8 cellular contexts compared by ENCODE assay signal in the genomic region with DNA sequence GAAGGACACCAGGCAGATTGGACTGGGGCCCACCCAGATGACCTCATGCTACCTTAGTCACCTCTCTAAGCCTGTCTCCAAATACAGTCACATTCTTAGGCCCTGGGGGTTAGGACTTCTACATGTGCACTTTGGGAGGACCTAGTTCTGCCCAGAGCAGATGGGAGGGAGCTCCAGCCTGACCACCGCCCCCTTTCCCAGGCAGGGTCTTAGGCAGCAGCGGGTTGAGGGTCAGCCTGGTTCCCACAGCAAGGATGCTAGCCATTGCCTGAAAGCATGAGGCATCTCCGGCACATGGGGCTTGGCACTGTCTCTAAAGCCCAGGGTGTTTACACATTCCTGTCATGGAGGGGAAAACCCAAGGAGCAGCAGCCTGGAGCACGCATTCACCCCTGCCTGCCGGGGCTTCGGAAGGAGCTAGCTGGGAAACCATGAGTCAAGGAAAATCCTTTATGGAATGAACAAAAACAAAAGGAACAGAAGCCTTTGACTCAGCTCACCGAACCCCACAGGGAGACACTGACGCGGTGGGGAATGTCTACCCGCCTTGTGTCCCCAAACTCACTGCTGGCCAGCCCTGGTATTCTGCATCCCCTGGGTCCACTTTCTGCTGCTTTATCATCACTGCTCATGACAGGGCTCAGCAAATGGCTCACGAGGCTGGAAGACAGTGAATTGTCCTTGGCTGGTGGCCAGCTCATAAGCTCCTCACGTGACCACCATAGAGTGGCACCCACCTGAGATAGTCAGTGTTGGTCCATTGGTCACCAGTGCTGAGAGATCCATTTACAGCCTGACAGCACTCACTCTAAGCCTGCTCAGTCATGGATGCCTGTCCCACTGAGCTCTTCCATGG.
DNase-seq lines count a peak whose midpoint lies in the region; ATAC-seq and TF ChIP-seq lines count a peak whose summit lies in the region.
"Not testable (repeated sequence)": the region's sequence is repeated elsewhere in the genome, so short reads cannot be mapped to it uniquely, and the experiment has no call there.

No MANE protein-coding gene starts in this region.

- not testable (repeated sequence) for H3K36me3 Mint-ChIP-seq in osteocyte (ENCODE audit: unreplicated experiment)

- peaks cover 43% of the 10 kb centered on the region for H3K4me1 Mint-ChIP-seq in osteocyte (ENCODE audit: unreplicated experiment)

- not testable (repeated sequence) for H3K4me1 ChIP-seq in esophagus (ENCODE audit: control insufficient read depth in 2 of 2, insufficient read depth in 2 of 2, low read length in 1 of 2)
- peaks cover 25 to 49% of the 10 kb centered on the region in 2 donors for H3K4me1 ChIP-seq in thoracic aorta (ENCODE audit: control insufficient read depth in 1 of 2, low read depth in 2 of 2)

- H3K9me3 Mint-ChIP-seq in osteocyte (ENCODE audit: unreplicated experiment) = not testable (repeated sequence)

- peak; percentile 27 for ATAC-seq in thoracic aorta (ENCODE audit: insufficient number of reproducible peaks, low FRiP score, low read depth)

- H3K27me3 Mint-ChIP-seq in osteocyte (ENCODE audit: unreplicated experiment) = not testable (repeated sequence)

- peak; percentile 67 for DNase-seq in BJ (ENCODE audit: low read depth)
- DNase-seq in HS-5 (ENCODE audit: low read depth) = peak; percentile 52
- DNase-seq in RKO (ENCODE audit: low spot score) = peak; percentile 11
- DNase-seq in astrocyte of the hippocampus (ENCODE audit: low read depth, low spot score) = peak; percentile 95
- peak; percentile 27 for DNase-seq in hepatic stellate cell (ENCODE audit: low spot score)
- DNase-seq in osteocyte (ENCODE audit: extremely low spot score, unreplicated experiment); thoracic aorta (ENCODE audit: low spot score): not testable (repeated sequence)

- H3K27me3 ChIP-seq in BJ (ENCODE audit: control insufficient read depth, insufficient read depth, low read length); esophagus (ENCODE audit: control insufficient read depth in 1 of 2, insufficient read depth in 2 of 2, low read length in 2 of 2); thoracic aorta (replicated peaks; ENCODE audit: insufficient read depth): not testable (repeated sequence)

- H3K9me3 ChIP-seq in esophagus (ENCODE audit: control insufficient read depth in 2 of 2, insufficient read depth in 1 of 2, low read depth in 1 of 2, low read length in 1 of 2); thoracic aorta: not testable (repeated sequence)

- H3K36me3 ChIP-seq in BJ (ENCODE audit: control insufficient read depth, insufficient read depth, low read length); esophagus (ENCODE audit: control insufficient read depth in 2 of 2, insufficient read depth in 2 of 2, low read length in 1 of 2); thoracic aorta: not testable (repeated sequence)

- H3K27ac Mint-ChIP-seq in osteocyte (ENCODE audit: unreplicated experiment) = peak overlapping the region; percentile 88

- WGBS in esophagus, 2 donors = 24 to 55% methylated on average over 10 to 12 of the region's 12 CpGs

- not testable (repeated sequence) for H3K4me3 ChIP-seq in BJ (ENCODE audit: low read depth, low read length); esophagus (ENCODE audit: low read depth in 1 of 2, low read length in 2 of 2); thoracic aorta

- POLR2A ChIA-PET in BJ (lab: Charles Lee) = not testable (repeated sequence)

- TF ChIP-seq CTCF in BJ (IDR thresholded peaks at IDR 0.05; ENCODE audit: insufficient read depth, low read depth, low read length); osteocyte (IDR thresholded peaks at IDR 0.05); thoracic aorta (IDR thresholded peaks at IDR 0.05): not testable (repeated sequence)

- H3K27ac ChIP-seq in esophagus (ENCODE audit: low read depth in 2 of 2, low read length in 1 of 2) (peak overlapping the region; percentile 9 to 65), thoracic aorta (peak overlapping the region; percentile 29 to 62)

- CTCF ChIA-PET in BJ (lab: Yijun Ruan, JAX) = not testable (repeated sequence)

- not testable (repeated sequence) for H3K4me3 Mint-ChIP-seq in osteocyte (ENCODE audit: unreplicated experiment)
